In the genomic region with DNA sequence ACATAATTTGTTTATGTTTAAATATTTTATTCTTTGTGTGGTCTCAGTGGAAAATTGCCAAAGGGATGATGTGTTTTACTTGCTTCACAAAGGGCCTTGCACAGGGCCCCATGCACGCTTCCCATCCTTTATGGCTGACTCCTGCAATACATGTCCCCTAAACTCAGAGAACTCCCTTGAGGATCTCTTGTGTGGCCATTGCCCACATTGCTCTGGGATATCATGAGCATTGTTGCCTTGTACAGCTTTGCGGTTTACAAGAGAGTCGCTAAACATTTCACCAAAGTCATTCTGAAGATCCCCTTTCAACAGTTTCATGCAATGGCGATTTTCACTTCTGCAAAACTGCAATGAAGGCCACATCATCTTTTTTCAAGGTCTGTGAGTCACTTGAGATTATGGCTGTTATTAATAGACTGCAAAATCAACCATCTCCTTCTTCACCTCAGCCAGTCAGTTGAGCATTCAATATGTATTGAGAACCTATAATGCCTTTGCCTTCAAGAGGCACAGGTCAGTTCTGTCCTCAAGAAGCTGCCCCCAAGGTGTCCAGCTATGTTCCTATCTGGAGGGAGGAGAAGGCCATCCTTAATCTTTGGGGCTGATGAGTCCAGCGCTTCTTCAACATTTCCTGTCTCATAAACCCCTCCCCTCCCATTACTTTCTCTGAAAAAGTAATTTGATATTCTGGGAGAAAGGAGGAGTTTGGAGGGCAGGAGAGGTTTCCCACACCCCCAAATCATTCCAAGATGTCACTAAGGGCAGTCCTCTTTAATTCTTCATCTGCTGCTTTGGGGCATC, we compare ENCODE assay signal across 1 cellular context.
TF ChIP-seq lines count a peak whose summit lies in the region.

No MANE protein-coding gene starts in this region.

TF ChIP-seq in GM12878, 131 proteins besides CTCF, POLR2A, EP300 and RAD21 (continued from another document and continues in another):
- TF ChIP-seq, protein P1, sequence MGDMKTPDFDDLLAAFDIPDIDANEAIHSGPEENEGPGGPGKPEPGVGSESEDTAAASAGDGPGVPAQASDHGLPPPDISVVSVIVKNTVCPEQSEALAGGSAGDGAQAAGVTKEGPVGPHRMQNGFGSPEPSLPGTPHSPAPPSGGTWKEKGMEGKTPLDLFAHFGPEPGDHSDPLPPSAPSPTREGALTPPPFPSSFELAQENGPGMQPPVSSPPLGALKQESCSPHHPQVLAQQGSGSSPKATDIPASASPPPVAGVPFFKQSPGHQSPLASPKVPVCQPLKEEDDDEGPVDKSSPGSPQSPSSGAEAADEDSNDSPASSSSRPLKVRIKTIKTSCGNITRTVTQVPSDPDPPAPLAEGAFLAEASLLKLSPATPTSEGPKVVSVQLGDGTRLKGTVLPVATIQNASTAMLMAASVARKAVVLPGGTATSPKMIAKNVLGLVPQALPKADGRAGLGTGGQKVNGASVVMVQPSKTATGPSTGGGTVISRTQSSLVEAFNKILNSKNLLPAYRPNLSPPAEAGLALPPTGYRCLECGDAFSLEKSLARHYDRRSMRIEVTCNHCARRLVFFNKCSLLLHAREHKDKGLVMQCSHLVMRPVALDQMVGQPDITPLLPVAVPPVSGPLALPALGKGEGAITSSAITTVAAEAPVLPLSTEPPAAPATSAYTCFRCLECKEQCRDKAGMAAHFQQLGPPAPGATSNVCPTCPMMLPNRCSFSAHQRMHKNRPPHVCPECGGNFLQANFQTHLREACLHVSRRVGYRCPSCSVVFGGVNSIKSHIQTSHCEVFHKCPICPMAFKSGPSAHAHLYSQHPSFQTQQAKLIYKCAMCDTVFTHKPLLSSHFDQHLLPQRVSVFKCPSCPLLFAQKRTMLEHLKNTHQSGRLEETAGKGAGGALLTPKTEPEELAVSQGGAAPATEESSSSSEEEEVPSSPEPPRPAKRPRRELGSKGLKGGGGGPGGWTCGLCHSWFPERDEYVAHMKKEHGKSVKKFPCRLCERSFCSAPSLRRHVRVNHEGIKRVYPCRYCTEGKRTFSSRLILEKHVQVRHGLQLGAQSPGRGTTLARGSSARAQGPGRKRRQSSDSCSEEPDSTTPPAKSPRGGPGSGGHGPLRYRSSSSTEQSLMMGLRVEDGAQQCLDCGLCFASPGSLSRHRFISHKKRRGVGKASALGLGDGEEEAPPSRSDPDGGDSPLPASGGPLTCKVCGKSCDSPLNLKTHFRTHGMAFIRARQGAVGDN (IDR thresholded peaks at IDR 0.05): 0 out of 2 replicates have a peak, but pooled peaks have one; percentile 64
- no peak for TF ChIP-seq TCF3 (IDR thresholded peaks at IDR 0.05; ENCODE audit: borderline replicate concordance, insufficient read depth, low read depth, low read length)
- no peak for TF ChIP-seq FOXK2 (IDR thresholded peaks at IDR 0.05)
- TF ChIP-seq, protein P2, sequence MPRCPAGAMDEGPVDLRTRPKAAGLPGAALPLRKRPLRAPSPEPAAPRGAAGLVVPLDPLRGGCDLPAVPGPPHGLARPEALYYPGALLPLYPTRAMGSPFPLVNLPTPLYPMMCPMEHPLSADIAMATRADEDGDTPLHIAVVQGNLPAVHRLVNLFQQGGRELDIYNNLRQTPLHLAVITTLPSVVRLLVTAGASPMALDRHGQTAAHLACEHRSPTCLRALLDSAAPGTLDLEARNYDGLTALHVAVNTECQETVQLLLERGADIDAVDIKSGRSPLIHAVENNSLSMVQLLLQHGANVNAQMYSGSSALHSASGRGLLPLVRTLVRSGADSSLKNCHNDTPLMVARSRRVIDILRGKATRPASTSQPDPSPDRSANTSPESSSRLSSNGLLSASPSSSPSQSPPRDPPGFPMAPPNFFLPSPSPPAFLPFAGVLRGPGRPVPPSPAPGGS (IDR thresholded peaks at IDR 0.05; ENCODE audit: borderline replicate concordance, insufficient read depth, low read depth, low read length, poor library complexity, severe bottlenecking): peak; percentile 65
- TF ChIP-seq ZNF217 (IDR thresholded peaks at IDR 0.05): peak; percentile 58
- TF ChIP-seq POU2F2 (IDR thresholded peaks at IDR 0.05; ENCODE audit: borderline replicate concordance, low read depth, low read length): peak; percentile 86; the same call in 2 of the 3 replicates
- TF ChIP-seq, protein P3, sequence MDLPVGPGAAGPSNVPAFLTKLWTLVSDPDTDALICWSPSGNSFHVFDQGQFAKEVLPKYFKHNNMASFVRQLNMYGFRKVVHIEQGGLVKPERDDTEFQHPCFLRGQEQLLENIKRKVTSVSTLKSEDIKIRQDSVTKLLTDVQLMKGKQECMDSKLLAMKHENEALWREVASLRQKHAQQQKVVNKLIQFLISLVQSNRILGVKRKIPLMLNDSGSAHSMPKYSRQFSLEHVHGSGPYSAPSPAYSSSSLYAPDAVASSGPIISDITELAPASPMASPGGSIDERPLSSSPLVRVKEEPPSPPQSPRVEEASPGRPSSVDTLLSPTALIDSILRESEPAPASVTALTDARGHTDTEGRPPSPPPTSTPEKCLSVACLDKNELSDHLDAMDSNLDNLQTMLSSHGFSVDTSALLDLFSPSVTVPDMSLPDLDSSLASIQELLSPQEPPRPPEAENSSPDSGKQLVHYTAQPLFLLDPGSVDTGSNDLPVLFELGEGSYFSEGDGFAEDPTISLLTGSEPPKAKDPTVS (IDR thresholded peaks at IDR 0.05; ENCODE audit: low read depth, low read length): no peak
- peak; percentile 38; the same call in 1 of the 2 replicates for TF ChIP-seq SMARCA5 (IDR thresholded peaks at IDR 0.05)
- no peak for TF ChIP-seq HDAC2 (IDR thresholded peaks at IDR 0.05)
- TF ChIP-seq BACH1 (IDR thresholded peaks at IDR 0.05; ENCODE audit: borderline replicate concordance): peak; percentile 97; the same call in 1 of the 2 replicates
- TF ChIP-seq, protein P4, sequence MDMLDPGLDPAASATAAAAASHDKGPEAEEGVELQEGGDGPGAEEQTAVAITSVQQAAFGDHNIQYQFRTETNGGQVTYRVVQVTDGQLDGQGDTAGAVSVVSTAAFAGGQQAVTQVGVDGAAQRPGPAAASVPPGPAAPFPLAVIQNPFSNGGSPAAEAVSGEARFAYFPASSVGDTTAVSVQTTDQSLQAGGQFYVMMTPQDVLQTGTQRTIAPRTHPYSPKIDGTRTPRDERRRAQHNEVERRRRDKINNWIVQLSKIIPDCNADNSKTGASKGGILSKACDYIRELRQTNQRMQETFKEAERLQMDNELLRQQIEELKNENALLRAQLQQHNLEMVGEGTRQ (IDR thresholded peaks at IDR 0.05; ENCODE audit: borderline replicate concordance, low read depth, low read length): no peak
- no peak for TF ChIP-seq ZZZ3 (IDR thresholded peaks at IDR 0.05; ENCODE audit: control insufficient read depth, insufficient read length, low read depth)
- TF ChIP-seq SIN3A (IDR thresholded peaks at IDR 0.05; ENCODE audit: low read depth, low read length): no peak
- no peak for TF ChIP-seq MYC (IDR thresholded peaks at IDR 0.05; ENCODE audit: insufficient read depth, insufficient read length, insufficient replicate concordance, low read length, severe bottlenecking)
- TF ChIP-seq, protein P5, sequence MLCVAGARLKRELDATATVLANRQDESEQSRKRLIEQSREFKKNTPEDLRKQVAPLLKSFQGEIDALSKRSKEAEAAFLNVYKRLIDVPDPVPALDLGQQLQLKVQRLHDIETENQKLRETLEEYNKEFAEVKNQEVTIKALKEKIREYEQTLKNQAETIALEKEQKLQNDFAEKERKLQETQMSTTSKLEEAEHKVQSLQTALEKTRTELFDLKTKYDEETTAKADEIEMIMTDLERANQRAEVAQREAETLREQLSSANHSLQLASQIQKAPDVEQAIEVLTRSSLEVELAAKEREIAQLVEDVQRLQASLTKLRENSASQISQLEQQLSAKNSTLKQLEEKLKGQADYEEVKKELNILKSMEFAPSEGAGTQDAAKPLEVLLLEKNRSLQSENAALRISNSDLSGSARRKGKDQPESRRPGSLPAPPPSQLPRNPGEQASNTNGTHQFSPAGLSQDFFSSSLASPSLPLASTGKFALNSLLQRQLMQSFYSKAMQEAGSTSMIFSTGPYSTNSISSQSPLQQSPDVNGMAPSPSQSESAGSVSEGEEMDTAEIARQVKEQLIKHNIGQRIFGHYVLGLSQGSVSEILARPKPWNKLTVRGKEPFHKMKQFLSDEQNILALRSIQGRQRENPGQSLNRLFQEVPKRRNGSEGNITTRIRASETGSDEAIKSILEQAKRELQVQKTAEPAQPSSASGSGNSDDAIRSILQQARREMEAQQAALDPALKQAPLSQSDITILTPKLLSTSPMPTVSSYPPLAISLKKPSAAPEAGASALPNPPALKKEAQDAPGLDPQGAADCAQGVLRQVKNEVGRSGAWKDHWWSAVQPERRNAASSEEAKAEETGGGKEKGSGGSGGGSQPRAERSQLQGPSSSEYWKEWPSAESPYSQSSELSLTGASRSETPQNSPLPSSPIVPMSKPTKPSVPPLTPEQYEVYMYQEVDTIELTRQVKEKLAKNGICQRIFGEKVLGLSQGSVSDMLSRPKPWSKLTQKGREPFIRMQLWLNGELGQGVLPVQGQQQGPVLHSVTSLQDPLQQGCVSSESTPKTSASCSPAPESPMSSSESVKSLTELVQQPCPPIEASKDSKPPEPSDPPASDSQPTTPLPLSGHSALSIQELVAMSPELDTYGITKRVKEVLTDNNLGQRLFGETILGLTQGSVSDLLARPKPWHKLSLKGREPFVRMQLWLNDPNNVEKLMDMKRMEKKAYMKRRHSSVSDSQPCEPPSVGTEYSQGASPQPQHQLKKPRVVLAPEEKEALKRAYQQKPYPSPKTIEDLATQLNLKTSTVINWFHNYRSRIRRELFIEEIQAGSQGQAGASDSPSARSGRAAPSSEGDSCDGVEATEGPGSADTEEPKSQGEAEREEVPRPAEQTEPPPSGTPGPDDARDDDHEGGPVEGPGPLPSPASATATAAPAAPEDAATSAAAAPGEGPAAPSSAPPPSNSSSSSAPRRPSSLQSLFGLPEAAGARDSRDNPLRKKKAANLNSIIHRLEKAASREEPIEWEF (IDR thresholded peaks at IDR 0.05; ENCODE audit: insufficient replicate concordance, low read depth, low read length): peak; percentile 79
- TF ChIP-seq, protein P6, sequence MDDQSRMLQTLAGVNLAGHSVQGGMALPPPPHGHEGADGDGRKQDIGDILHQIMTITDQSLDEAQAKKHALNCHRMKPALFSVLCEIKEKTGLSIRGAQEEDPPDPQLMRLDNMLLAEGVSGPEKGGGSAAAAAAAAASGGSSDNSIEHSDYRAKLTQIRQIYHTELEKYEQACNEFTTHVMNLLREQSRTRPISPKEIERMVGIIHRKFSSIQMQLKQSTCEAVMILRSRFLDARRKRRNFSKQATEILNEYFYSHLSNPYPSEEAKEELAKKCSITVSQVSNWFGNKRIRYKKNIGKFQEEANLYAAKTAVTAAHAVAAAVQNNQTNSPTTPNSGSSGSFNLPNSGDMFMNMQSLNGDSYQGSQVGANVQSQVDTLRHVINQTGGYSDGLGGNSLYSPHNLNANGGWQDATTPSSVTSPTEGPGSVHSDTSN (IDR thresholded peaks at IDR 0.05; ENCODE audit: insufficient replicate concordance, low read depth, low read length): no peak
- TF ChIP-seq, protein P7, sequence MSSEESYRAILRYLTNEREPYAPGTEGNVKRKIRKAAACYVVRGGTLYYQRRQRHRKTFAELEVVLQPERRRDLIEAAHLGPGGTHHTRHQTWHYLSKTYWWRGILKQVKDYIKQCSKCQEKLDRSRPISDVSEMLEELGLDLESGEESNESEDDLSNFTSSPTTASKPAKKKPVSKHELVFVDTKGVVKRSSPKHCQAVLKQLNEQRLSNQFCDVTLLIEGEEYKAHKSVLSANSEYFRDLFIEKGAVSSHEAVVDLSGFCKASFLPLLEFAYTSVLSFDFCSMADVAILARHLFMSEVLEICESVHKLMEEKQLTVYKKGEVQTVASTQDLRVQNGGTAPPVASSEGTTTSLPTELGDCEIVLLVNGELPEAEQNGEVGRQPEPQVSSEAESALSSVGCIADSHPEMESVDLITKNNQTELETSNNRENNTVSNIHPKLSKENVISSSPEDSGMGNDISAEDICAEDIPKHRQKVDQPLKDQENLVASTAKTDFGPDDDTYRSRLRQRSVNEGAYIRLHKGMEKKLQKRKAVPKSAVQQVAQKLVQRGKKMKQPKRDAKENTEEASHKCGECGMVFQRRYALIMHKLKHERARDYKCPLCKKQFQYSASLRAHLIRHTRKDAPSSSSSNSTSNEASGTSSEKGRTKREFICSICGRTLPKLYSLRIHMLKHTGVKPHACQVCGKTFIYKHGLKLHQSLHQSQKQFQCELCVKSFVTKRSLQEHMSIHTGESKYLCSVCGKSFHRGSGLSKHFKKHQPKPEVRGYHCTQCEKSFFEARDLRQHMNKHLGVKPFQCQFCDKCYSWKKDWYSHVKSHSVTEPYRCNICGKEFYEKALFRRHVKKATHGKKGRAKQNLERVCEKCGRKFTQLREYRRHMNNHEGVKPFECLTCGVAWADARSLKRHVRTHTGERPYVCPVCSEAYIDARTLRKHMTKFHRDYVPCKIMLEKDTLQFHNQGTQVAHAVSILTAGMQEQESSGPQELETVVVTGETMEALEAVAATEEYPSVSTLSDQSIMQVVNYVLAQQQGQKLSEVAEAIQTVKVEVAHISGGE (CRISPR knock-in tag; IDR thresholded peaks at IDR 0.05): no peak
- TF ChIP-seq SP1 (IDR thresholded peaks at IDR 0.05; ENCODE audit: low read depth, low read length): peak; percentile 69
- TF ChIP-seq CBFB (IDR thresholded peaks at IDR 0.05; ENCODE audit: low read depth): peak; percentile 90
- TF ChIP-seq CREM (IDR thresholded peaks at IDR 0.05; ENCODE audit: low read depth): peak; percentile 83
- TF ChIP-seq, protein P8, sequence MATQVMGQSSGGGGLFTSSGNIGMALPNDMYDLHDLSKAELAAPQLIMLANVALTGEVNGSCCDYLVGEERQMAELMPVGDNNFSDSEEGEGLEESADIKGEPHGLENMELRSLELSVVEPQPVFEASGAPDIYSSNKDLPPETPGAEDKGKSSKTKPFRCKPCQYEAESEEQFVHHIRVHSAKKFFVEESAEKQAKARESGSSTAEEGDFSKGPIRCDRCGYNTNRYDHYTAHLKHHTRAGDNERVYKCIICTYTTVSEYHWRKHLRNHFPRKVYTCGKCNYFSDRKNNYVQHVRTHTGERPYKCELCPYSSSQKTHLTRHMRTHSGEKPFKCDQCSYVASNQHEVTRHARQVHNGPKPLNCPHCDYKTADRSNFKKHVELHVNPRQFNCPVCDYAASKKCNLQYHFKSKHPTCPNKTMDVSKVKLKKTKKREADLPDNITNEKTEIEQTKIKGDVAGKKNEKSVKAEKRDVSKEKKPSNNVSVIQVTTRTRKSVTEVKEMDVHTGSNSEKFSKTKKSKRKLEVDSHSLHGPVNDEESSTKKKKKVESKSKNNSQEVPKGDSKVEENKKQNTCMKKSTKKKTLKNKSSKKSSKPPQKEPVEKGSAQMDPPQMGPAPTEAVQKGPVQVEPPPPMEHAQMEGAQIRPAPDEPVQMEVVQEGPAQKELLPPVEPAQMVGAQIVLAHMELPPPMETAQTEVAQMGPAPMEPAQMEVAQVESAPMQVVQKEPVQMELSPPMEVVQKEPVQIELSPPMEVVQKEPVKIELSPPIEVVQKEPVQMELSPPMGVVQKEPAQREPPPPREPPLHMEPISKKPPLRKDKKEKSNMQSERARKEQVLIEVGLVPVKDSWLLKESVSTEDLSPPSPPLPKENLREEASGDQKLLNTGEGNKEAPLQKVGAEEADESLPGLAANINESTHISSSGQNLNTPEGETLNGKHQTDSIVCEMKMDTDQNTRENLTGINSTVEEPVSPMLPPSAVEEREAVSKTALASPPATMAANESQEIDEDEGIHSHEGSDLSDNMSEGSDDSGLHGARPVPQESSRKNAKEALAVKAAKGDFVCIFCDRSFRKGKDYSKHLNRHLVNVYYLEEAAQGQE (IDR thresholded peaks at IDR 0.05; ENCODE audit: low read depth, low read length): no peak
- no peak for TF ChIP-seq EZH2 (IDR thresholded peaks at IDR 0.05; ENCODE audit: borderline replicate concordance, control insufficient read depth, low read depth, low read length)
- no peak for TF ChIP-seq STAT1 (conservative IDR thresholded peaks at IDR 0.05)
